1 cellular context compared by ENCODE assay signal in the genomic region with DNA sequence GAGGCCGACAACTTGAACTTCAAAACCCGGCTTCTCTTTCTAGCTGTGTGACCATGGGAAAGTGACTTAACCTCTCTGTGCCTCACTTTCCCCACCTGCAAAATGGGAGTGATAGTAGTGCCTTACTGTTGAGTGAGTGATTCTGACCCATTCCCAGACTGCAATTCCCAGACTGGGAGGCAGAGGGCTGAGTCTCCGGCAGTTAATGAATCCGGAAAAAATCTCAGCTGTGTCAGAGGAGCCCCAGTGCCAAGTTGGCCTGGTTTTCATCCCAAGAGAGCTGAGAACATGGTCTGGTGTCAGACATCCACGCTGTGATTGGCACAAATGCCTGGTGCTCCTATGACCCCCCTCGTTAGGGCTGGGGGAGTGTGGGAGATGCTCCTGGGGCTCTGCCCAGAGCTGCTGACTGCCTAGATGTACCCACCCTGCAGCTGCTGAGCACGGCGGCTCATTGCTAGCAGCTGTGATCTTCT.
TF ChIP-seq lines count a peak whose summit lies in the region.

No MANE protein-coding gene starts in this region.

TF ChIP-seq in GM23338, 12 proteins besides CTCF, POLR2A, EP300 and RAD21:
- TF ChIP-seq, protein P1, sequence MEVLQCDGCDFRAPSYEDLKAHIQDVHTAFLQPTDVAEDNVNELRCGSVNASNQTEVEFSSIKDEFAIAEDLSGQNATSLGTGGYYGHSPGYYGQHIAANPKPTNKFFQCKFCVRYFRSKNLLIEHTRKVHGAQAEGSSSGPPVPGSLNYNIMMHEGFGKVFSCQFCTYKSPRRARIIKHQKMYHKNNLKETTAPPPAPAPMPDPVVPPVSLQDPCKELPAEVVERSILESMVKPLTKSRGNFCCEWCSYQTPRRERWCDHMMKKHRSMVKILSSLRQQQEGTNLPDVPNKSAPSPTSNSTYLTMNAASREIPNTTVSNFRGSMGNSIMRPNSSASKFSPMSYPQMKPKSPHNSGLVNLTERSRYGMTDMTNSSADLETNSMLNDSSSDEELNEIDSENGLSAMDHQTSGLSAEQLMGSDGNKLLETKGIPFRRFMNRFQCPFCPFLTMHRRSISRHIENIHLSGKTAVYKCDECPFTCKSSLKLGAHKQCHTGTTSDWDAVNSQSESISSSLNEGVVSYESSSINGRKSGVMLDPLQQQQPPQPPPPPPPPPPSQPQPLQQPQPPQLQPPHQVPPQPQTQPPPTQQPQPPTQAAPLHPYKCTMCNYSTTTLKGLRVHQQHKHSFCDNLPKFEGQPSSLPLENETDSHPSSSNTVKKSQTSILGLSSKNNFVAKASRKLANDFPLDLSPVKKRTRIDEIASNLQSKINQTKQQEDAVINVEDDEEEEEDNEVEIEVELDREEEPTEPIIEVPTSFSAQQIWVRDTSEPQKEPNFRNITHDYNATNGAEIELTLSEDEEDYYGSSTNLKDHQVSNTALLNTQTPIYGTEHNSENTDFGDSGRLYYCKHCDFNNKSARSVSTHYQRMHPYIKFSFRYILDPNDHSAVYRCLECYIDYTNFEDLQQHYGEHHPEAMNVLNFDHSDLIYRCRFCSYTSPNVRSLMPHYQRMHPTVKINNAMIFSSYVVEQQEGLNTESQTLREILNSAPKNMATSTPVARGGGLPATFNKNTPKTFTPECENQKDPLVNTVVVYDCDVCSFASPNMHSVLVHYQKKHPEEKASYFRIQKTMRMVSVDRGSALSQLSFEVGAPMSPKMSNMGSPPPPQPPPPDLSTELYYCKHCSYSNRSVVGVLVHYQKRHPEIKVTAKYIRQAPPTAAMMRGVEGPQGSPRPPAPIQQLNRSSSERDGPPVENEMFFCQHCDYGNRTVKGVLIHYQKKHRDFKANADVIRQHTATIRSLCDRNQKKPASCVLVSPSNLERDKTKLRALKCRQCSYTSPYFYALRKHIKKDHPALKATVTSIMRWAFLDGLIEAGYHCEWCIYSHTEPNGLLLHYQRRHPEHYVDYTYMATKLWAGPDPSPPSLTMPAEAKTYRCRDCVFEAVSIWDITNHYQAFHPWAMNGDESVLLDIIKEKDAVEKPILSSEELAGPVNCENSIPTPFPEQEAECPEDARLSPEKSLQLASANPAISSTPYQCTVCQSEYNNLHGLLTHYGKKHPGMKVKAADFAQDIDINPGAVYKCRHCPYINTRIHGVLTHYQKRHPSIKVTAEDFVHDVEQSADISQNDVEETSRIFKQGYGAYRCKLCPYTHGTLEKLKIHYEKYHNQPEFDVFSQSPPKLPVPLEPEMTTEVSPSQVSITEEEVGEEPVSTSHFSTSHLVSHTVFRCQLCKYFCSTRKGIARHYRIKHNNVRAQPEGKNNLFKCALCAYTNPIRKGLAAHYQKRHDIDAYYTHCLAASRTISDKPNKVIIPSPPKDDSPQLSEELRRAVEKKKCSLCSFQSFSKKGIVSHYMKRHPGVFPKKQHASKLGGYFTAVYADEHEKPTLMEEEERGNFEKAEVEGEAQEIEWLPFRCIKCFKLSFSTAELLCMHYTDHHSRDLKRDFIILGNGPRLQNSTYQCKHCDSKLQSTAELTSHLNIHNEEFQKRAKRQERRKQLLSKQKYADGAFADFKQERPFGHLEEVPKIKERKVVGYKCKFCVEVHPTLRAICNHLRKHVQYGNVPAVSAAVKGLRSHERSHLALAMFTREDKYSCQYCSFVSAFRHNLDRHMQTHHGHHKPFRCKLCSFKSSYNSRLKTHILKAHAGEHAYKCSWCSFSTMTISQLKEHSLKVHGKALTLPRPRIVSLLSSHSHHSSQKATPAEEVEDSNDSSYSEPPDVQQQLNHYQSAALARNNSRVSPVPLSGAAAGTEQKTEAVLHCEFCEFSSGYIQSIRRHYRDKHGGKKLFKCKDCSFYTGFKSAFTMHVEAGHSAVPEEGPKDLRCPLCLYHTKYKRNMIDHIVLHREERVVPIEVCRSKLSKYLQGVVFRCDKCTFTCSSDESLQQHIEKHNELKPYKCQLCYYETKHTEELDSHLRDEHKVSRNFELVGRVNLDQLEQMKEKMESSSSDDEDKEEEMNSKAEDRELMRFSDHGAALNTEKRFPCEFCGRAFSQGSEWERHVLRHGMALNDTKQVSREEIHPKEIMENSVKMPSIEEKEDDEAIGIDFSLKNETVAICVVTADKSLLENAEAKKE (CRISPR knock-in tag; IDR thresholded peaks at IDR 0.05): no peak
- TF ChIP-seq NANOG (IDR thresholded peaks at IDR 0.05; ENCODE audit: borderline replicate concordance) (no peak), ZNF331 (CRISPR knock-in tag; IDR thresholded peaks at IDR 0.05; ENCODE audit: low read depth) (no peak), ZNF114 (CRISPR knock-in tag; IDR thresholded peaks at IDR 0.05) (no peak), POLR2AphosphoS5 (IDR thresholded peaks at IDR 0.05; ENCODE audit: low read depth) (no peak), JUNB (IDR thresholded peaks at IDR 0.05; ENCODE audit: unreplicated experiment) (no peak)
- TF ChIP-seq, protein P2, sequence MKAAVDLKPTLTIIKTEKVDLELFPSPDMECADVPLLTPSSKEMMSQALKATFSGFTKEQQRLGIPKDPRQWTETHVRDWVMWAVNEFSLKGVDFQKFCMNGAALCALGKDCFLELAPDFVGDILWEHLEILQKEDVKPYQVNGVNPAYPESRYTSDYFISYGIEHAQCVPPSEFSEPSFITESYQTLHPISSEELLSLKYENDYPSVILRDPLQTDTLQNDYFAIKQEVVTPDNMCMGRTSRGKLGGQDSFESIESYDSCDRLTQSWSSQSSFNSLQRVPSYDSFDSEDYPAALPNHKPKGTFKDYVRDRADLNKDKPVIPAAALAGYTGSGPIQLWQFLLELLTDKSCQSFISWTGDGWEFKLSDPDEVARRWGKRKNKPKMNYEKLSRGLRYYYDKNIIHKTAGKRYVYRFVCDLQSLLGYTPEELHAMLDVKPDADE (IDR thresholded peaks at IDR 0.05): no peak
